ENCODE assay signal across 26 cellular contexts in genomic region chr6:131322121-131322520, GRCh38.
"Had no signal": no experiment of that assay in that cellular context is flagged by ENCODE, and none has a peak within 500 bp of the region (broad histone marks: within the 10 kb centered on the region; RNA-seq: fewer than 3 reads in every experiment).

No MANE protein-coding gene starts in this region.

- H3K4me3 ChIP-seq: SK-N-MC had no signal

- ATAC-seq: activated CD4-positive, CD25-positive, alpha-beta regulatory T cell treated with anti-CD3 and anti-CD28 coated beads, Interleukin-2, amount 50 U/mL, for 24 hours; activated CD8-positive, alpha-beta T cell treated with anti-CD3 and anti-CD28 coated beads for 36 hours; Panc1; Right ventricle myocardium inferior had no signal

- DNase-seq: activated CD4-positive, alpha-beta T cell treated with anti-CD3 and anti-CD28 coated beads for 4 hours; activated CD8-positive, alpha-beta memory T cell treated with anti-CD3 and anti-CD28 coated beads, Interleukin-2, amount 50 U/mL, for 48 hours; activated CD8-positive, alpha-beta T cell treated with anti-CD3 and anti-CD28 coated beads for 36 hours; activated T-cell treated with anti-CD3 and anti-CD28 coated beads, Interleukin-2, amount 50 U/mL, for 1 hour; amygdala; NCI-H1092; NCI-H1417; NCI-H1930; NCI-H2107; NCI-H2171 treated with DMSO at 0.1 percent for 48 hours; NCI-H345; NCI-H510A; NCI-H526 treated with DMSO at 0.1 percent for 48 hours; NK-92 treated with Interleukin-12 subunit alpha and Interleukin-12 subunit beta, amount 100 ng/mL, for 24 hours; OCI-M1; RPMI8226; T-helper 1 cell had no signal

- H3K36me3 Mint-ChIP-seq: brain had no signal

- H3K9me3 Mint-ChIP-seq: central memory CD8-positive, alpha-beta T cell had no signal

- H3K4me1 Mint-ChIP-seq: central memory CD8-positive, alpha-beta T cell had no signal

- H3K27ac ChIP-seq: KMS-11, VCaP had no signal

- H3K4me2 ChIP-seq: KMS-11 had no signal

- H3K27me3 Mint-ChIP-seq: activated CD8-positive, alpha-beta T cell treated with anti-CD3 and anti-CD28 coated beads for 36 hours; activated naive CD8-positive, alpha-beta T cell had no signal

- H3K27ac Mint-ChIP-seq: activated CD8-positive, alpha-beta T cell treated with anti-CD3 and anti-CD28 coated beads for 36 hours; activated naive CD8-positive, alpha-beta T cell; brain had no signal

- H3K9ac ChIP-seq: KMS-11 had no signal

- H3K4me3 Mint-ChIP-seq: activated CD8-positive, alpha-beta T cell treated with anti-CD3 and anti-CD28 coated beads for 36 hours; activated naive CD8-positive, alpha-beta T cell; brain; central memory CD8-positive, alpha-beta T cell had no signal
